8 cellular contexts compared by ENCODE assay signal in genomic region chr21:22346576-22346975, GRCh38.
"Had no signal": no experiment of that assay in that cellular context is flagged by ENCODE, and none has a peak within 500 bp of the region (broad histone marks: within the 10 kb centered on the region; RNA-seq: fewer than 3 reads in every experiment).

No MANE protein-coding gene starts in this region.

- H3K4me3 ChIP-seq: GM23338, K562 had no signal

- DNase-seq: H9, HCEC 1CT, IMR-90 had no signal

- ATAC-seq: GM23338, K562 had no signal

- FAIRE-seq: H1, H54, HTR-8/SVneo, K562 had no signal
